In genomic region chr19:19343762-19344161, GRCh38 we compare ENCODE assay signal across 18 cellular contexts. TPM values are rescaled to one million over a fixed set of nuclear protein-coding genes. Genes with fewer than 3 reads are reported as not detected.
DNase-seq lines count a peak whose midpoint lies in the region; ATAC-seq and TF ChIP-seq lines count a peak whose summit lies in the region.
"Had no signal": no experiment of that assay in that cellular context is flagged by ENCODE, and none has a peak within 500 bp of the region (broad histone marks: within the 10 kb centered on the region; RNA-seq: fewer than 3 reads in every experiment).

No MANE protein-coding gene starts in this region.

- no peak overlapping the region for H4K5ac ChIP-seq in IMR-90 (ENCODE audit: low read depth, low read length)

- no peak overlapping the region for H2AK5ac ChIP-seq in IMR-90 (ENCODE audit: low read depth, low read length)
- no peak overlapping the region for H2AK5ac ChIP-seq in neuronal stem cell (ENCODE audit: low read depth, low read length)

- no peak overlapping the region for H4K91ac ChIP-seq in IMR-90 (ENCODE audit: insufficient read depth, low read depth, low read length)
- no peak overlapping the region for H4K91ac ChIP-seq in neuronal stem cell (ENCODE audit: low read depth, low read length, poor library complexity)

- peaks cover 0 to 14% of the 10 kb centered on the region in 2 experiments; a peak in 2 of 4 replicates for H3K79me1 ChIP-seq in IMR-90 (ENCODE audit: low read depth in 1 of 2, low read length in 2 of 2)
- peaks cover 8% of the 10 kb centered on the region for H3K79me1 ChIP-seq in neuronal stem cell (ENCODE audit: low read depth, low read length)

- no peaks in the 10 kb centered on the region for H3K9me3 ChIP-seq in IMR-90 (ENCODE audit: control insufficient read depth, insufficient read depth, low read length)
- no peaks in the 10 kb centered on the region for H3K9me3 ChIP-seq in neuronal stem cell (replicated peaks in 1 of 2; ENCODE audit: control insufficient read depth in 2 of 2, insufficient read depth in 1 of 2, low read depth in 1 of 2, low read length in 2 of 2)
- H3K9me3 ChIP-seq in smooth muscle cell (replicated peaks; ENCODE audit: low read depth) = no peaks in the 10 kb centered on the region
- H3K9me3 ChIP-seq in GM23248 (ENCODE audit: low read depth) = no peaks in the 10 kb centered on the region
- H3K9me3 ChIP-seq: BLaER1 treated with 17β-estradiol and CSF1 and Interleukin-3, amounts not matched to agents 10 nM and 100 nM; Caco-2 had no signal

- no TSS peak for BruUV-seq in IMR-90 (replicated peaks; lab: Mats Ljungman, UMichigan)

- no peaks in the 10 kb centered on the region for H3F3A ChIP-seq in smooth muscle cell (ENCODE audit: low read depth)
- no peaks in the 10 kb centered on the region for H3F3A ChIP-seq in GM23248 (ENCODE audit: insufficient read depth)

- no peaks in the 10 kb centered on the region for H3K9me2 ChIP-seq in GM23248 (ENCODE audit: insufficient read depth)

- in situ Hi-C loops in IMR-90 (cut with MboI; ENCODE audit: low sequenced_read_pairs) = no loop called here
- in situ Hi-C loops in SK-MEL-5 (cut with HindIII; ENCODE audit: low pct_unique_long_range_greater_than_20kb, low sequenced_read_pairs) = no loop called here
- in situ Hi-C loops in GM23248 (cut with MboI) = no loop called here

- H4K8ac ChIP-seq in IMR-90 (ENCODE audit: low read depth in 2 of 2, low read length in 2 of 2) = no peak overlapping the region
- peak overlapping the region; percentile 50 for H4K8ac ChIP-seq in neuronal stem cell (ENCODE audit: low read depth, low read length)

- no peak overlapping the region for H2BK12ac ChIP-seq in neuronal stem cell (ENCODE audit: low read length)

- intact Hi-C loops in IMR-90 (cut with micrococcal nuclease) = no loop called here

- no peak overlapping the region for H2AFZ ChIP-seq in IMR-90 (replicated peaks; ENCODE audit: low read length, poor library complexity)
- H2AFZ ChIP-seq in neuronal stem cell (ENCODE audit: low read length) = no peak overlapping the region
- no peak overlapping the region for H2AFZ ChIP-seq in smooth muscle cell (ENCODE audit: low read depth)
- H2AFZ ChIP-seq in GM23248 = no peak overlapping the region

- H2BK5ac ChIP-seq in IMR-90 (ENCODE audit: low read depth, low read length, poor library complexity, severe bottlenecking) (no peak overlapping the region), neuronal stem cell (ENCODE audit: low read length) (no peak overlapping the region)

- no peak overlapping the region for H3K9ac ChIP-seq in IMR-90 (ENCODE audit: low read depth, low read length)
- H3K9ac ChIP-seq in neuronal stem cell (ENCODE audit: low read depth, low read length, poor library complexity) = no peak overlapping the region
- H3K9ac ChIP-seq in smooth muscle cell (ENCODE audit: low read depth) = no peak overlapping the region
- H3K9ac ChIP-seq in GM23248 = no peak overlapping the region
- H3K9ac ChIP-seq: BLaER1 treated with 17β-estradiol and CSF1 and Interleukin-3, amounts not matched to agents 10 nM and 100 nM had no signal

- H2BK120ac ChIP-seq in IMR-90 (ENCODE audit: low read depth, low read length) = no peak overlapping the region
- no peak overlapping the region for H2BK120ac ChIP-seq in neuronal stem cell (ENCODE audit: low read depth, low read length)

- no peak overlapping the region for H2BK20ac ChIP-seq in IMR-90 (ENCODE audit: low read depth, low read length)

- CTCF ChIA-PET in IMR-90 (lab: Yijun Ruan, JAX) = no interaction called here

- 91% methylated on average over 10 of the region's 14 CpGs; no CpG with 5 or more reads in 1 of the 2 experiments for WGBS in IMR-90 (ENCODE audit: extremely low coverage in 2 of 2, insufficient read length in 1 of 2), 2 experiments
- no CpG with 5 or more reads among the region's 14 CpGs for WGBS in neuronal stem cell (ENCODE audit: extremely low coverage in 2 of 2, insufficient read length in 2 of 2, insufficient replicate concordance in 1 of 2), 2 donors
- 94% methylated on average over 13 of the region's 14 CpGs for WGBS in smooth muscle cell (ENCODE audit: low lambda C conversion rate)
- WGBS in GM23248 (ENCODE audit: low coverage in 1 of 2, low lambda C conversion rate in 2 of 2, missing lambda C conversion rate in 2 of 2), 2 experiments = 94 to 95% methylated on average over 13 to 14 of the region's 14 CpGs

- TF ChIP-seq RAD21 in IMR-90 (IDR thresholded peaks at IDR 0.05; ENCODE audit: low read length) = no peak

- H3K27me3 Mint-ChIP-seq in stimulated activated naive B cell treated with anti-CD40 and anti-IgM and Interleukin-4, amounts not matched to agents 10 μg/mL and 1 μg/mL and 100 μg/mL, for 72 hours = no peaks in the 10 kb centered on the region
- H3K27me3 Mint-ChIP-seq: B cell; CD4-positive, alpha-beta T cell had no signal

- peaks cover 39 to 45% of the 10 kb centered on the region in 2 donors for H3K36me3 Mint-ChIP-seq in stimulated activated naive B cell treated with anti-CD40 and anti-IgM and Interleukin-4, amounts not matched to agents 10 μg/mL and 1 μg/mL and 100 μg/mL, for 72 hours

- POLR2A ChIA-PET in IMR-90 (lab: Charles Lee; ENCODE audit: unreplicated experiment) = no interaction called here

- no peak overlapping the region for H3K14ac ChIP-seq in IMR-90 (replicated peaks; ENCODE audit: low read depth, low read length)
- H3K14ac ChIP-seq in neuronal stem cell (ENCODE audit: low read length) = no peak overlapping the region

- H3K4me3 ChIP-seq in IMR-90 (ENCODE audit: insufficient read depth, low read depth, low read length) (no peak overlapping the region), neuronal stem cell (ENCODE audit: low read length in 2 of 2) (no peak overlapping the region), smooth muscle cell (no peak overlapping the region), GM23248 (no peak overlapping the region)
- H3K4me3 ChIP-seq: BLaER1 treated with 17β-estradiol and CSF1 and Interleukin-3, amounts not matched to agents 10 nM and 100 nM had no signal

- H3K4ac ChIP-seq in IMR-90 (ENCODE audit: low read depth, low read length) (no peak overlapping the region), neuronal stem cell (ENCODE audit: low read length) (no peak overlapping the region)

- H3K36me3 ChIP-seq in IMR-90 (ENCODE audit: control insufficient read depth, insufficient read depth, low read length) = peaks cover 76% of the 10 kb centered on the region
- peaks cover 70 to 90% of the 10 kb centered on the region in 2 donors for H3K36me3 ChIP-seq in neuronal stem cell (replicated peaks in 1 of 2; ENCODE audit: control insufficient read depth in 2 of 2, insufficient read depth in 2 of 2, low read length in 2 of 2)
- no peaks in the 10 kb centered on the region for H3K36me3 ChIP-seq in smooth muscle cell (ENCODE audit: low read depth)
- H3K36me3 ChIP-seq in GM23248 (ENCODE audit: low read depth) = peaks cover 22% of the 10 kb centered on the region; the same call in 1 of the 2 replicates

- peak overlapping the region; percentile 9 for H3K27ac Mint-ChIP-seq in stimulated activated naive B cell treated with anti-CD40 and anti-IgM and Interleukin-4, amounts not matched to agents 10 μg/mL and 1 μg/mL and 100 μg/mL, for 72 hours
- H3K27ac Mint-ChIP-seq: B cell; CD4-positive, alpha-beta T cell; CD8-positive, alpha-beta T cell had no signal

- no peak overlapping the region for H3K4me2 ChIP-seq in IMR-90 (ENCODE audit: low read depth, low read length)
- H3K4me2 ChIP-seq in neuronal stem cell (ENCODE audit: insufficient read depth, low read length, poor library complexity, severe bottlenecking) = no peak overlapping the region
- H3K4me2 ChIP-seq in smooth muscle cell = no peak overlapping the region
- H3K4me2 ChIP-seq in GM23248 (ENCODE audit: unreplicated experiment) = no peak overlapping the region
- H3K4me2 ChIP-seq: BLaER1 treated with 17β-estradiol and CSF1 and Interleukin-3, amounts not matched to agents 10 nM and 100 nM had no signal

- no peak for ATAC-seq in IMR-90 (ENCODE audit: low read depth)
- ATAC-seq in stimulated activated naive B cell treated with anti-CD40 and anti-IgM and Interleukin-4, amounts not matched to agents 10 μg/mL and 1 μg/mL and 100 μg/mL, for 72 hours (replicated peaks) = no peak
- ATAC-seq: CD8-positive, alpha-beta T cell had no signal

- no peak for TF ChIP-seq POLR2A in IMR-90 (IDR thresholded peaks at IDR 0.05; ENCODE audit: low read depth, low read length)

- H4K20me1 ChIP-seq in IMR-90 (ENCODE audit: insufficient read depth, low read length) (peaks cover 17% of the 10 kb centered on the region), smooth muscle cell (ENCODE audit: low read depth) (no peaks in the 10 kb centered on the region), GM23248 (ENCODE audit: insufficient read depth) (no peaks in the 10 kb centered on the region)

- peak overlapping the region; percentile 37 for H2AK9ac ChIP-seq in IMR-90 (replicated peaks; ENCODE audit: low read depth, low read length, poor library complexity)

- H3K56ac ChIP-seq in IMR-90 (ENCODE audit: extremely low read depth, insufficient read depth, low read length) = no peak overlapping the region

- H3K9me1 ChIP-seq in IMR-90 (ENCODE audit: insufficient read depth, low read length) = no peaks in the 10 kb centered on the region

- H3K27ac ChIP-seq in IMR-90 (ENCODE audit: insufficient read depth, low read length) (no peak overlapping the region), neuronal stem cell (replicated peaks; ENCODE audit: low read length) (no peak overlapping the region), smooth muscle cell (ENCODE audit: low read depth) (no peak overlapping the region), GM23248 (no peak overlapping the region)
- H3K27ac ChIP-seq: BLaER1 treated with 17β-estradiol and CSF1 and Interleukin-3, amounts not matched to agents 10 nM and 100 nM; C4-2B had no signal

- H3K23ac ChIP-seq in IMR-90 (ENCODE audit: low read depth, low read length) (no peak overlapping the region), neuronal stem cell (ENCODE audit: low read depth, low read length, poor library complexity) (peak overlapping the region; percentile 65)

- H3K4me1 ChIP-seq in IMR-90 (ENCODE audit: control insufficient read depth, insufficient read depth, low read length) (no peaks in the 10 kb centered on the region), neuronal stem cell (ENCODE audit: control insufficient read depth in 2 of 2, insufficient read depth in 1 of 2, low read depth in 1 of 2, low read length in 2 of 2) (no peaks in the 10 kb centered on the region), smooth muscle cell (ENCODE audit: low read depth) (no peaks in the 10 kb centered on the region), GM23248 (ENCODE audit: insufficient read depth) (no peaks in the 10 kb centered on the region)
- H3K4me1 ChIP-seq: BLaER1 treated with 17β-estradiol and CSF1 and Interleukin-3, amounts not matched to agents 10 nM and 100 nM; Caco-2 had no signal

- no peak overlapping the region for H3K4me3 Mint-ChIP-seq in stimulated activated naive B cell treated with anti-CD40 and anti-IgM and Interleukin-4, amounts not matched to agents 10 μg/mL and 1 μg/mL and 100 μg/mL, for 72 hours
- H3K4me3 Mint-ChIP-seq: B cell; CD4-positive, alpha-beta T cell; CD8-positive, alpha-beta T cell had no signal

- H2BK15ac ChIP-seq in IMR-90 (ENCODE audit: low read depth, low read length) (no peak overlapping the region), neuronal stem cell (ENCODE audit: low read length) (no peak overlapping the region)

- H3K18ac ChIP-seq in IMR-90 (ENCODE audit: low read depth, low read length) (no peak overlapping the region), neuronal stem cell (ENCODE audit: low read length) (no peak overlapping the region)

- no peaks in the 10 kb centered on the region for H3K27me3 ChIP-seq in IMR-90 (ENCODE audit: control insufficient read depth, insufficient read depth, low read length)
- H3K27me3 ChIP-seq in neuronal stem cell (ENCODE audit: control insufficient read depth in 3 of 3, insufficient read depth in 3 of 3, low read depth in 1 of 3, low read length in 3 of 3) = no peaks in the 10 kb centered on the region
- H3K27me3 ChIP-seq in smooth muscle cell (ENCODE audit: low read depth) = no peaks in the 10 kb centered on the region
- H3K27me3 ChIP-seq in GM23248 (replicated peaks; ENCODE audit: insufficient read depth) = no peaks in the 10 kb centered on the region
- H3K27me3 ChIP-seq: BLaER1 treated with 17β-estradiol and CSF1 and Interleukin-3, amounts not matched to agents 10 nM and 100 nM had no signal

- H3K4me1 Mint-ChIP-seq in stimulated activated naive B cell treated with anti-CD40 and anti-IgM and Interleukin-4, amounts not matched to agents 10 μg/mL and 1 μg/mL and 100 μg/mL, for 72 hours = no peaks in the 10 kb centered on the region
- H3K4me1 Mint-ChIP-seq: B cell had no signal

- H3K9me3 Mint-ChIP-seq in stimulated activated naive B cell treated with anti-CD40 and anti-IgM and Interleukin-4, amounts not matched to agents 10 μg/mL and 1 μg/mL and 100 μg/mL, for 72 hours = no peaks in the 10 kb centered on the region
- H3K9me3 Mint-ChIP-seq: CD4-positive, alpha-beta T cell; CD8-positive, alpha-beta T cell had no signal

- no peak for DNase-seq in IMR-90
- peak; percentile 38 for DNase-seq in SK-MEL-5 (ENCODE audit: low read depth, low spot score)
- no peak for DNase-seq in neuronal stem cell (ENCODE audit: low spot score)
- no peak for DNase-seq in stimulated activated naive B cell treated with anti-CD40 and anti-IgM and Interleukin-4, amounts not matched to agents 10 μg/mL and 1 μg/mL and 100 μg/mL, for 72 hours
- no peak for DNase-seq in smooth muscle cell (lab: John Stamatoyannopoulos, UW; ENCODE audit: unreplicated experiment)
- no peak for DNase-seq in GM23248
- DNase-seq in AML-193 (lab: John Stamatoyannopoulos, UW) = no peak
- DNase-seq: 8988T; ACHN; Caco-2; Calu3; CD4-positive, alpha-beta T cell; CD8-positive, alpha-beta T cell; DMS79 treated with DMSO at 0.1 percent for 48 hours; GF-D8 had no signal

- dilution Hi-C loops in IMR-90 (cut with HindIII; ENCODE audit: low sequenced_read_pairs, unreplicated experiment) = no loop called here

- TF ChIP-seq CTCF in IMR-90 (conservative IDR thresholded peaks at IDR 0.05; ENCODE audit: low read depth, low read length) (no peak), smooth muscle cell (IDR thresholded peaks at IDR 0.05; ENCODE audit: borderline replicate concordance, insufficient read depth, poor library complexity, severe bottlenecking) (no peak)

- H3K79me2 ChIP-seq in smooth muscle cell (ENCODE audit: low read depth) = no peaks in the 10 kb centered on the region
- no peaks in the 10 kb centered on the region for H3K79me2 ChIP-seq in GM23248 (ENCODE audit: insufficient read depth)

RNA-seq across cellular contexts. Expression of gene MAU2, which starts 23.1 kb away (rescaled TPM):
- 21.7 and 24.6 TPM in 2 replicates for total RNA-seq in IMR-90 (2012; rRNA removed)
- polyA plus RNA-seq in IMR-90 (2012; rRNA removed) = 31.1 and 35.5 TPM in 2 replicates
- polyA plus RNA-seq in IMR-90 (2012; cell fraction: cytosol; rRNA removed) = 16.9 and 22.3 TPM in 2 replicates
- polyA plus RNA-seq in IMR-90 (2012; cell fraction: nucleus; rRNA removed; ENCODE audit: low replicate concordance) = 69.1 and 140 TPM in 2 replicates
- 17.4 and 20.7 TPM in 2 replicates for total RNA-seq in SK-MEL-5 (2014; rRNA removed; shearing (Covaris generic))
- polyA plus RNA-seq in SK-MEL-5 (2015; cell fraction: cytosol; rRNA removed) = 30.6 and 32.3 TPM in 2 replicates
- polyA plus RNA-seq in SK-MEL-5 (2015; cell fraction: nucleus; rRNA removed) = 67.0 and 80.6 TPM in 2 replicates
- polyA plus RNA-seq in neuronal stem cell (2013, experiment 1 of 2) = 17.0 TPM
- polyA plus RNA-seq in neuronal stem cell (2013, experiment 2 of 2) = 17.6 TPM
- total RNA-seq in smooth muscle cell = 25.4 and 28.0 TPM in 2 replicates
- polyA plus RNA-seq in smooth muscle cell = 19.9 and 27.6 TPM in 2 replicates
- 25.4 and 25.7 TPM in 2 replicates for total RNA-seq in GM23248 (2014; rRNA removed; shearing (Covaris generic))
- polyA plus RNA-seq in GM23248 (2016; fragmentation: Nextera tagmentation; extraction: Ambion mirVana) = 22.2 and 23.0 TPM in 2 replicates

RNA-seq across cellular contexts. Expression of gene SUGP1, which starts 23.5 kb away (rescaled TPM):
- 35.8 and 38.3 TPM in 2 replicates for total RNA-seq in IMR-90 (2012; rRNA removed)
- 33.2 and 38.6 TPM in 2 replicates for polyA plus RNA-seq in IMR-90 (2012; rRNA removed)
- polyA plus RNA-seq in IMR-90 (2012; cell fraction: cytosol; rRNA removed) = 38.4 and 43.2 TPM in 2 replicates
- polyA plus RNA-seq in IMR-90 (2012; cell fraction: nucleus; rRNA removed; ENCODE audit: low replicate concordance) = 120 and 147 TPM in 2 replicates
- total RNA-seq in SK-MEL-5 (2014; rRNA removed; shearing (Covaris generic)) = 20.1 and 23.1 TPM in 2 replicates
- 29.0 and 29.6 TPM in 2 replicates for polyA plus RNA-seq in SK-MEL-5 (2015; cell fraction: cytosol; rRNA removed)
- 48.7 and 77.6 TPM in 2 replicates for polyA plus RNA-seq in SK-MEL-5 (2015; cell fraction: nucleus; rRNA removed)
- 53.3 TPM for polyA plus RNA-seq in neuronal stem cell (2013, experiment 1 of 2)
- 55.9 TPM for polyA plus RNA-seq in neuronal stem cell (2013, experiment 2 of 2)
- 19.9 and 28.9 TPM in 2 replicates for total RNA-seq in smooth muscle cell
- polyA plus RNA-seq in smooth muscle cell = 47.4 and 54.1 TPM in 2 replicates
- 25.6 and 26.6 TPM in 2 replicates for total RNA-seq in GM23248 (2014; rRNA removed; shearing (Covaris generic))
- 50.5 and 55.6 TPM in 2 replicates for polyA plus RNA-seq in GM23248 (2016; fragmentation: Nextera tagmentation; extraction: Ambion mirVana)
